Comparison of ENCODE assay signal across 1 cellular context in genomic region chr14:100755649-100756048, GRCh38.
TF ChIP-seq lines count a peak whose summit lies in the region.

No MANE protein-coding gene starts in this region.

TF ChIP-seq in K562, 482 proteins besides CTCF, POLR2A, EP300 and RAD21 (continued from another document and continues in another):
- no peak for TF ChIP-seq ID3 (CRISPR knock-in tag; IDR thresholded peaks at IDR 0.05)
- no peak for TF ChIP-seq ID3 (tag; IDR thresholded peaks at IDR 0.05)
- TF ChIP-seq PHF20 (IDR thresholded peaks at IDR 0.05; ENCODE audit: partially characterized antibody) = no peak
- TF ChIP-seq GMEB1 (CRISPR knock-in tag; IDR thresholded peaks at IDR 0.05) = no peak
- peak; percentile 73 for TF ChIP-seq NCOR1 (IDR thresholded peaks at IDR 0.05)
- no peak for TF ChIP-seq FOXJ3 (CRISPR knock-in tag; IDR thresholded peaks at IDR 0.05)
- no peak for TF ChIP-seq ZNF133 (CRISPR knock-in tag; IDR thresholded peaks at IDR 0.05)
- TF ChIP-seq ZBTB11 (CRISPR knock-in tag; IDR thresholded peaks at IDR 0.05) = 0 out of 6 replicates have a peak, but pooled peaks of 1 of the 3 experiments have one; percentile 45
- no peak for TF ChIP-seq ZNF77 (CRISPR knock-in tag; IDR thresholded peaks at IDR 0.05)
- peak; percentile 27 to 39; a peak in 2 of 4 replicates for TF ChIP-seq FOXK2 (conservative IDR thresholded peaks at IDR 0.05 in 1 of 2, IDR thresholded peaks at IDR 0.05 in 1 of 2; ENCODE audit: low read depth in 2 of 2)
- TF ChIP-seq YY1 (IDR thresholded peaks at IDR 0.05; ENCODE audit: borderline replicate concordance in 1 of 3, control insufficient read depth in 1 of 3, extremely low read depth in 1 of 3, insufficient read depth in 3 of 3, insufficient read length in 1 of 3, insufficient replicate concordance in 2 of 3, low read depth in 1 of 3, low read length in 2 of 3) = no peak
- TF ChIP-seq, protein P1, sequence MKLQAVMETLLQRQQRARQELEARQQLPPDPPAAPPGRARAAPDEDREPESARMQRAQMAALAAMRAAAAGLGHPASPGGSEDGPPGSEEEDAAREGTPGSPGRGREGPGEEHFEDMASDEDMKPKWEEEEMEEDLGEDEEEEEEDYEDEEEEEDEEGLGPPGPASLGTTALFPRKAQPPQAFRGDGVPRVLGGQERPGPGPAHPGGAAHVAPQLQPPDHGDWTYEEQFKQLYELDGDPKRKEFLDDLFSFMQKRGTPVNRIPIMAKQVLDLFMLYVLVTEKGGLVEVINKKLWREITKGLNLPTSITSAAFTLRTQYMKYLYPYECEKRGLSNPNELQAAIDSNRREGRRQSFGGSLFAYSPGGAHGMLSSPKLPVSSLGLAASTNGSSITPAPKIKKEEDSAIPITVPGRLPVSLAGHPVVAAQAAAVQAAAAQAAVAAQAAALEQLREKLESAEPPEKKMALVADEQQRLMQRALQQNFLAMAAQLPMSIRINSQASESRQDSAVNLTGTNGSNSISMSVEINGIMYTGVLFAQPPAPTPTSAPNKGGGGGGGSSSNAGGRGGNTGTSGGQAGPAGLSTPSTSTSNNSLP (IDR thresholded peaks at IDR 0.05; ENCODE audit: borderline replicate concordance, low read depth, low read length) = peak; percentile 89; the same call in 1 of the 2 replicates
- TF ChIP-seq ZBTB34 (CRISPR knock-in tag; IDR thresholded peaks at IDR 0.05) = no peak
- no peak for TF ChIP-seq GTF2E2 (tag; IDR thresholded peaks at IDR 0.05)
- no peak for TF ChIP-seq THRB (CRISPR knock-in tag; conservative IDR thresholded peaks at IDR 0.05)
- TF ChIP-seq, protein P2, sequence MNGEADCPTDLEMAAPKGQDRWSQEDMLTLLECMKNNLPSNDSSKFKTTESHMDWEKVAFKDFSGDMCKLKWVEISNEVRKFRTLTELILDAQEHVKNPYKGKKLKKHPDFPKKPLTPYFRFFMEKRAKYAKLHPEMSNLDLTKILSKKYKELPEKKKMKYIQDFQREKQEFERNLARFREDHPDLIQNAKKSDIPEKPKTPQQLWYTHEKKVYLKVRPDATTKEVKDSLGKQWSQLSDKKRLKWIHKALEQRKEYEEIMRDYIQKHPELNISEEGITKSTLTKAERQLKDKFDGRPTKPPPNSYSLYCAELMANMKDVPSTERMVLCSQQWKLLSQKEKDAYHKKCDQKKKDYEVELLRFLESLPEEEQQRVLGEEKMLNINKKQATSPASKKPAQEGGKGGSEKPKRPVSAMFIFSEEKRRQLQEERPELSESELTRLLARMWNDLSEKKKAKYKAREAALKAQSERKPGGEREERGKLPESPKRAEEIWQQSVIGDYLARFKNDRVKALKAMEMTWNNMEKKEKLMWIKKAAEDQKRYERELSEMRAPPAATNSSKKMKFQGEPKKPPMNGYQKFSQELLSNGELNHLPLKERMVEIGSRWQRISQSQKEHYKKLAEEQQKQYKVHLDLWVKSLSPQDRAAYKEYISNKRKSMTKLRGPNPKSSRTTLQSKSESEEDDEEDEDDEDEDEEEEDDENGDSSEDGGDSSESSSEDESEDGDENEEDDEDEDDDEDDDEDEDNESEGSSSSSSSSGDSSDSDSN (IDR thresholded peaks at IDR 0.05; ENCODE audit: borderline replicate concordance in 1 of 2, low read depth in 2 of 2, low read length in 2 of 2) = no peak
- no peak for TF ChIP-seq HCFC1 (IDR thresholded peaks at IDR 0.05; ENCODE audit: low read depth, low read length)
- TF ChIP-seq CEBPB (tag; IDR thresholded peaks at IDR 0.05) = no peak
- TF ChIP-seq FOXJ2 (tag; IDR thresholded peaks at IDR 0.05) = no peak
- TF ChIP-seq DMBX1 (CRISPR knock-in tag; IDR thresholded peaks at IDR 0.05; ENCODE audit: borderline replicate concordance) = no peak; the same call in 1 of the 2 replicates
- TF ChIP-seq ZBTB40 (IDR thresholded peaks at IDR 0.05) = no peak
- no peak for TF ChIP-seq ZBTB40 (CRISPR knock-in tag; IDR thresholded peaks at IDR 0.05)
- TF ChIP-seq, protein P3, sequence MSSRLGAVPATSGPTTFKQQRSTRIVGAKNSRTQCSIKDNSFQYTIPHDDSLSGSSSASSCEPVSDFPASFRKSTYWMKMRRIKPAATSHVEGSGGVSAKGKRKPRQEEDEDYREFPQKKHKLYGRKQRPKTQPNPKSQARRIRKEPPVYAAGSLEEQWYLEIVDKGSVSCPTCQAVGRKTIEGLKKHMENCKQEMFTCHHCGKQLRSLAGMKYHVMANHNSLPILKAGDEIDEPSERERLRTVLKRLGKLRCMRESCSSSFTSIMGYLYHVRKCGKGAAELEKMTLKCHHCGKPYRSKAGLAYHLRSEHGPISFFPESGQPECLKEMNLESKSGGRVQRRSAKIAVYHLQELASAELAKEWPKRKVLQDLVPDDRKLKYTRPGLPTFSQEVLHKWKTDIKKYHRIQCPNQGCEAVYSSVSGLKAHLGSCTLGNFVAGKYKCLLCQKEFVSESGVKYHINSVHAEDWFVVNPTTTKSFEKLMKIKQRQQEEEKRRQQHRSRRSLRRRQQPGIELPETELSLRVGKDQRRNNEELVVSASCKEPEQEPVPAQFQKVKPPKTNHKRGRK (tag; IDR thresholded peaks at IDR 0.05) = no peak
- TF ChIP-seq ZBTB49 (CRISPR knock-in tag; IDR thresholded peaks at IDR 0.05; ENCODE audit: borderline replicate concordance) = no peak
- TF ChIP-seq NFIC (IDR thresholded peaks at IDR 0.05) = peak; percentile 54; the same call in 1 of the 2 replicates
